ENCODE assay signal across 8 cellular contexts in genomic region chr15:64046347-64047153, GRCh38. TPM values are rescaled to one million over a fixed set of nuclear protein-coding genes. Genes with fewer than 3 reads are reported as not detected.
DNase-seq lines count a peak whose midpoint lies in the region; ATAC-seq and TF ChIP-seq lines count a peak whose summit lies in the region.

Gene DAPK2 (minus strand): TSS chr15:64046485. CDS start chr15:64040261, 6,224 bp downstream.

- ATAC-seq in HG03354 (IDR thresholded peaks at IDR 0.05; ENCODE audit: poor library complexity, severe bottlenecking, unreplicated experiment): peak; percentile 58

- H2AFZ ChIP-seq in neural progenitor cell (replicated peaks): peak within 1 kb of the TSS; percentile 98

- 7 to 19% (median 11%) methylated on average over 22 to 61 of the region's 69 CpGs for WGBS in stomach, 5 donors

- H3K4me1 ChIP-seq in SJCRH30: peaks cover 5% of the 10 kb centered on the region; the same call in 1 of the 2 replicates
- H3K4me1 ChIP-seq in neural progenitor cell: peaks cover 15% of the 10 kb centered on the region
- H3K4me1 ChIP-seq in stomach: peaks cover 21 to 52% (median 24%) of the 10 kb centered on the region in 4 donors

- no peaks in the 10 kb centered on the region for H3K36me3 Mint-ChIP-seq in neural progenitor cell

- no peaks in the 10 kb centered on the region for H3K27me3 ChIP-seq in SJCRH30
- H3K27me3 ChIP-seq in neural progenitor cell: peaks cover 39% of the 10 kb centered on the region
- H3K27me3 ChIP-seq in stomach: peaks cover 0 to 5% (median 0%) of the 10 kb centered on the region in 3 donors

- H3F3A ChIP-seq in neural progenitor cell (ENCODE audit: low read depth): no peaks in the 10 kb centered on the region

- H3K9me3 Mint-ChIP-seq in neural progenitor cell: no peaks in the 10 kb centered on the region

- H3K4me1 Mint-ChIP-seq in neural progenitor cell: peaks cover 25% of the 10 kb centered on the region

- no peaks in the 10 kb centered on the region for H3K79me2 ChIP-seq in neural progenitor cell (ENCODE audit: low read depth)

- H3K9ac ChIP-seq in neural progenitor cell: no peak within 1 kb of the TSS

- TF ChIP-seq CTCF in neural progenitor cell (IDR thresholded peaks at IDR 0.05): peak; percentile 80
- TF ChIP-seq CTCF in stomach (IDR thresholded peaks at IDR 0.05): peak in 5 of 7 experiments; percentile 41 to 90 (median 69)

- H3K4me3 ChIP-seq in SJCRH30: peak within 1 kb of the TSS; percentile 50
- H3K4me3 ChIP-seq in neural progenitor cell: peak within 1 kb of the TSS; percentile 70
- peak within 1 kb of the TSS; percentile 57 to 78 (median 62) for H3K4me3 ChIP-seq in stomach

- intact Hi-C loops in stomach (cut with DNase I; ENCODE audit: low total_unique reads): loop anchor here (5.0 kb wide), 1 partner anchor 99 kb away; no protein-coding TSS in a partner anchor

- H4K20me1 ChIP-seq in neural progenitor cell (ENCODE audit: low read depth): no peaks in the 10 kb centered on the region

- peak within 1 kb of the TSS; percentile 37 for H3K27ac Mint-ChIP-seq in neural progenitor cell

- no peak for TF ChIP-seq POLR2A in stomach (IDR thresholded peaks at IDR 0.05)

- peaks cover 11% of the 10 kb centered on the region for H3K27me3 Mint-ChIP-seq in neural progenitor cell (ENCODE audit: insufficient read depth, low read depth)

- H3K4me2 ChIP-seq in neural progenitor cell: peak within 1 kb of the TSS; percentile 92

- peak; percentile 14 for DNase-seq in NCI-H2029 (lab: John Stamatoyannopoulos, UW)
- DNase-seq in NCI-H2029 treated with DMSO at 0.1 percent for 48 hours (lab: John Stamatoyannopoulos, UW): no peak
- peak; percentile 51 to 76 for DNase-seq in SJCRH30
- DNase-seq in activated gamma-delta T cell treated with Interleukin-2 at 50 U/mL for 16 hours: peak; percentile 63
- DNase-seq in foreskin melanocyte: peak; percentile 23
- peak; percentile 89 for DNase-seq in neural progenitor cell (ENCODE audit: low spot score)
- DNase-seq in stomach: peak; percentile 85

- H3K27ac ChIP-seq in SJCRH30 (no peak within 1 kb of the TSS), neural progenitor cell (no peak within 1 kb of the TSS), stomach (peak within 1 kb of the TSS; percentile 16 to 83 (median 68))

- H3K36me3 ChIP-seq in SJCRH30: no peaks in the 10 kb centered on the region
- no peaks in the 10 kb centered on the region for H3K36me3 ChIP-seq in neural progenitor cell
- H3K36me3 ChIP-seq in stomach: no peaks in the 10 kb centered on the region

- TF ChIP-seq EP300 in stomach (IDR thresholded peaks at IDR 0.05): no peak

- H3K4me3 Mint-ChIP-seq in neural progenitor cell: peak within 1 kb of the TSS; percentile 85

- H3K9me3 ChIP-seq in SJCRH30 (replicated peaks) (no peaks in the 10 kb centered on the region), neural progenitor cell (ENCODE audit: low read depth) (no peaks in the 10 kb centered on the region), stomach (no peaks in the 10 kb centered on the region)

RNA-seq across cellular contexts. Expression of gene DAPK2, which starts in this region (rescaled TPM):
- total RNA-seq in SJCRH30 (2014; rRNA removed; shearing (Covaris generic)): 0.23 and 0.85 TPM in 2 replicates
- 5.4 and 9.7 TPM in 2 replicates for total RNA-seq in neural progenitor cell (ENCODE audit: low replicate concordance)
- total RNA-seq in stomach: 100 to 1,000 TPM in 1 of 5 donors, 10 to 100 TPM in 3, 1 to 10 TPM in 1; 9.0 to 178 (median 16.8) TPM
- 10 to 100 TPM in 1 of 3 donors, 1 to 10 TPM in 2; 5.2 to 29.3 (median 5.3) TPM for polyA plus RNA-seq in stomach

Comparison
In these comparisons a context has a peak if more than half of its experiments do, and no peak if none do; other contexts are left out.
1. Peak in DNase-seq and H3K4me3 ChIP-seq in SJCRH30; RNA of the gene not detected or under 1 TPM.
2. H3K27ac ChIP-seq: peak in stomach (5 of 5); none in SJCRH30 (single experiment) and neural progenitor cell (single experiment).
3. Peak in every context shown above with its lines, with median percentiles within 50 percentile points of each other: H3K4me3 ChIP-seq.